6 cellular contexts compared by ENCODE assay signal in genomic region chr16:54153240-54153934, GRCh38.
"Had no signal": no experiment of that assay in that cellular context is flagged by ENCODE, and none has a peak within 500 bp of the region (broad histone marks: within the 10 kb centered on the region; RNA-seq: fewer than 3 reads in every experiment).

No MANE protein-coding gene starts in this region.

- FAIRE-seq: H54, HTR-8/SVneo had no signal

- H2AFZ ChIP-seq: GM23338 had no signal

- H3K4me1 Mint-ChIP-seq: IgD-negative memory B cell had no signal

- DNase-seq: H9, HCEC 1CT had no signal

- H3K36me3 Mint-ChIP-seq: IgD-negative memory B cell had no signal

- H3K4me3 ChIP-seq: GM23338 had no signal

- H3K27me3 Mint-ChIP-seq: IgD-negative memory B cell had no signal

- H3K27ac Mint-ChIP-seq: GM23338, H9, IgD-negative memory B cell had no signal

- H3K4me3 Mint-ChIP-seq: GM23338, H9, IgD-negative memory B cell had no signal
